In the genomic region with DNA sequence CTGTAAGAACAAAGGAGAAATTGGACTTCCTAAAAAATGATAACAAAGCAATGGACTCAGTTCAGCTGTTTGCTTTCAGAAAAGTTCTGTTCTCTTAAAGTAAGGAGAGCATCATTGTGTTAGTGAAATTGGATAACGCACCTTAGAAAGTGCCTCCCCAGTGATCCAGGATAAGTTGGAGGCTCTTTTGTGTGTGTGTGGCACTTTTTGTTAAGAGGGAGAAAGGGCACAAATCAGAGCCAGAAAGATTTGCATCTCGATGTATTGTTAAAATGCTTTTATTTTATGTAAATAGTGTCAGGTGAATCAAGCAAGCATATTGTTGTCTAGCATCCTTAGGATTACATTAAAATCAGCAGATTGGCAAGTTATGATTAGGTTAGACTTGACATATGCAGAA, we compare ENCODE assay signal across 9 cellular contexts. TPM values are rescaled to one million over a fixed set of nuclear protein-coding genes. Genes with fewer than 3 reads are reported as not detected.
DNase-seq lines count a peak whose midpoint lies in the region; ATAC-seq and TF ChIP-seq lines count a peak whose summit lies in the region.
"Had no signal": no experiment of that assay in that cellular context is flagged by ENCODE, and none has a peak within 500 bp of the region (broad histone marks: within the 10 kb centered on the region; RNA-seq: fewer than 3 reads in every experiment).

No MANE protein-coding gene starts in this region.

- intact Hi-C loops in activated CD8-positive, alpha-beta T cell treated with anti-CD3 and anti-CD28 coated beads for 36 hours (cut with micrococcal nuclease) = loop anchor here (10.0 kb wide), 1 partner anchor 231 kb away; a partner anchor contains a TSS
- intact Hi-C loops in right cardiac atrium (cut with DNase I) = loop anchor here in 2 of 4 donors (5.0 to 10.0 kb wide), 3 partner anchors 49 to 51 kb away; no protein-coding TSS in a partner anchor

- H3K27me3 Mint-ChIP-seq in activated CD8-positive, alpha-beta T cell treated with anti-CD3 and anti-CD28 coated beads for 36 hours = no peaks in the 10 kb centered on the region
- H3K27me3 Mint-ChIP-seq in activated CD8-positive, alpha-beta T cell treated with anti-CD3 and anti-CD28 coated beads, Interleukin-2, amount 10 ng/mL, durations not matched to agents 7 days and 5 days (ENCODE audit: low read depth) = no peaks in the 10 kb centered on the region
- no peaks in the 10 kb centered on the region; the same call in 1 of the 2 replicates for H3K27me3 Mint-ChIP-seq in WTC11 (ENCODE audit: low read depth)

- peaks cover 37% of the 10 kb centered on the region for H3K4me1 Mint-ChIP-seq in activated CD8-positive, alpha-beta T cell treated with anti-CD3 and anti-CD28 coated beads for 36 hours (ENCODE audit: low read depth)
- H3K4me1 Mint-ChIP-seq in activated CD8-positive, alpha-beta T cell treated with anti-CD3 and anti-CD28 coated beads, Interleukin-2, amount 10 ng/mL, durations not matched to agents 7 days and 5 days (ENCODE audit: low read depth) = peaks cover 32% of the 10 kb centered on the region
- peaks cover 23% of the 10 kb centered on the region for H3K4me1 Mint-ChIP-seq in WTC11
- peaks cover 26% of the 10 kb centered on the region for H3K4me1 Mint-ChIP-seq in stimulated activated effector memory CD8-positive, alpha-beta T cell treated with anti-CD3 and anti-CD28 coated beads, Interleukin-12 subunit alpha, Interleukin-12 subunit beta, amount 100 ng/mL, for 72 hours

- WGBS in right cardiac atrium = 54% methylated on average over 2 of the region's 2 CpGs

- POLR2A ChIA-PET in activated CD8-positive, alpha-beta T cell treated with anti-CD3 and anti-CD28 coated beads for 36 hours (lab: Charles Lee) = no interaction called here
- POLR2A ChIA-PET in activated CD8-positive, alpha-beta T cell treated with anti-CD3 and anti-CD28 coated beads, Interleukin-2, amount 10 ng/mL, durations not matched to agents 7 days and 5 days (lab: Charles Lee) = no interaction called here
- POLR2A ChIA-PET in WTC11 (lab: Charles Lee) = no interaction called here

- H3K9me3 ChIP-seq in right cardiac atrium (ENCODE audit: control insufficient read depth, low read length) = no peaks in the 10 kb centered on the region

- H3K36me3 Mint-ChIP-seq in activated CD8-positive, alpha-beta T cell treated with anti-CD3 and anti-CD28 coated beads for 36 hours (ENCODE audit: low read depth) = peaks cover 13% of the 10 kb centered on the region
- H3K36me3 Mint-ChIP-seq in activated CD8-positive, alpha-beta T cell treated with anti-CD3 and anti-CD28 coated beads, Interleukin-2, amount 10 ng/mL, durations not matched to agents 7 days and 5 days (ENCODE audit: low read depth) = peaks cover 16% of the 10 kb centered on the region
- H3K36me3 Mint-ChIP-seq in WTC11 = no peaks in the 10 kb centered on the region; the same call in 1 of the 2 replicates
- H3K36me3 Mint-ChIP-seq in stimulated activated effector memory CD8-positive, alpha-beta T cell treated with anti-CD3 and anti-CD28 coated beads, Interleukin-12 subunit alpha, Interleukin-12 subunit beta, amount 100 ng/mL, for 72 hours = peaks cover 13% of the 10 kb centered on the region

- no peak for DNase-seq in activated CD8-positive, alpha-beta T cell treated with anti-CD3 and anti-CD28 coated beads for 36 hours
- DNase-seq in activated CD8-positive, alpha-beta T cell treated with anti-CD3 and anti-CD28 coated beads, Interleukin-2, amount 10 ng/mL, durations not matched to agents 7 days and 5 days = no peak
- DNase-seq in WTC11 (ENCODE audit: low spot score) (no peak), right cardiac atrium (no peak), OCI-M2 (lab: John Stamatoyannopoulos, UW; ENCODE audit: unreplicated experiment) (no peak), RKO (ENCODE audit: low spot score) (no peak), iPS-NIHi7 (ENCODE audit: extremely low spot score) (no peak)
- no peak for DNase-seq in stimulated activated effector memory CD8-positive, alpha-beta T cell treated with anti-CD3 and anti-CD28 coated beads, Interleukin-12 subunit alpha, Interleukin-12 subunit beta, amount 100 ng/mL, for 72 hours (ENCODE audit: low spot score in 2 of 2)
- DNase-seq: SIG-M5 had no signal

- no peak for ATAC-seq in activated CD8-positive, alpha-beta T cell treated with anti-CD3 and anti-CD28 coated beads for 36 hours
- ATAC-seq in activated CD8-positive, alpha-beta T cell treated with anti-CD3 and anti-CD28 coated beads, Interleukin-2, amount 10 ng/mL, durations not matched to agents 7 days and 5 days = no peak
- ATAC-seq in WTC11 = no peak
- no peak for ATAC-seq in right cardiac atrium
- ATAC-seq in stimulated activated effector memory CD8-positive, alpha-beta T cell treated with anti-CD3 and anti-CD28 coated beads, Interleukin-12 subunit alpha, Interleukin-12 subunit beta, amount 100 ng/mL, for 72 hours = no peak

- H3K4me1 ChIP-seq in right cardiac atrium (ENCODE audit: control insufficient read depth, insufficient read depth, low read length) = no peaks in the 10 kb centered on the region

- CTCF ChIA-PET in activated CD8-positive, alpha-beta T cell treated with anti-CD3 and anti-CD28 coated beads for 36 hours (lab: Charles Lee) = interaction anchor here (1.6 kb wide), 1 partner anchor 33 kb away, joined by 5 read pairs; no protein-coding TSS in a partner anchor
- CTCF ChIA-PET in activated CD8-positive, alpha-beta T cell treated with anti-CD3 and anti-CD28 coated beads, Interleukin-2, amount 10 ng/mL, durations not matched to agents 7 days and 5 days (lab: Charles Lee) = interaction anchor here (0.9 to 1.9 kb wide), 2 partner anchors 79 to 230 kb away, joined by 3 to 4 read pairs; no protein-coding TSS in a partner anchor
- CTCF ChIA-PET in WTC11 (lab: Charles Lee) = no interaction called here

- no peak for TF ChIP-seq CTCF in activated CD8-positive, alpha-beta T cell treated with anti-CD3 and anti-CD28 coated beads for 36 hours (IDR thresholded peaks at IDR 0.05)
- no peak for TF ChIP-seq CTCF in WTC11 (IDR thresholded peaks at IDR 0.05)

- no peak overlapping the region for H3K27ac Mint-ChIP-seq in activated CD8-positive, alpha-beta T cell treated with anti-CD3 and anti-CD28 coated beads for 36 hours
- H3K27ac Mint-ChIP-seq in activated CD8-positive, alpha-beta T cell treated with anti-CD3 and anti-CD28 coated beads, Interleukin-2, amount 10 ng/mL, durations not matched to agents 7 days and 5 days = no peak overlapping the region
- no peak overlapping the region for H3K27ac Mint-ChIP-seq in WTC11
- no peak overlapping the region for H3K27ac Mint-ChIP-seq in stimulated activated effector memory CD8-positive, alpha-beta T cell treated with anti-CD3 and anti-CD28 coated beads, Interleukin-12 subunit alpha, Interleukin-12 subunit beta, amount 100 ng/mL, for 72 hours

- H3K9me3 Mint-ChIP-seq in activated CD8-positive, alpha-beta T cell treated with anti-CD3 and anti-CD28 coated beads for 36 hours = peaks cover 3% of the 10 kb centered on the region
- no peaks in the 10 kb centered on the region for H3K9me3 Mint-ChIP-seq in activated CD8-positive, alpha-beta T cell treated with anti-CD3 and anti-CD28 coated beads, Interleukin-2, amount 10 ng/mL, durations not matched to agents 7 days and 5 days (ENCODE audit: insufficient read depth)
- H3K9me3 Mint-ChIP-seq in WTC11 = peaks cover 7% of the 10 kb centered on the region
- no peaks in the 10 kb centered on the region for H3K9me3 Mint-ChIP-seq in stimulated activated effector memory CD8-positive, alpha-beta T cell treated with anti-CD3 and anti-CD28 coated beads, Interleukin-12 subunit alpha, Interleukin-12 subunit beta, amount 100 ng/mL, for 72 hours

- H3K27me3 ChIP-seq in right cardiac atrium (ENCODE audit: control insufficient read depth, insufficient read depth) = no peaks in the 10 kb centered on the region

- H3K4me3 Mint-ChIP-seq in activated CD8-positive, alpha-beta T cell treated with anti-CD3 and anti-CD28 coated beads for 36 hours = peak overlapping the region; percentile 51
- no peak overlapping the region for H3K4me3 Mint-ChIP-seq in activated CD8-positive, alpha-beta T cell treated with anti-CD3 and anti-CD28 coated beads, Interleukin-2, amount 10 ng/mL, durations not matched to agents 7 days and 5 days
- peak overlapping the region; percentile 97 for H3K4me3 Mint-ChIP-seq in WTC11
- peak overlapping the region; percentile 99 for H3K4me3 Mint-ChIP-seq in stimulated activated effector memory CD8-positive, alpha-beta T cell treated with anti-CD3 and anti-CD28 coated beads, Interleukin-12 subunit alpha, Interleukin-12 subunit beta, amount 100 ng/mL, for 72 hours

- H3K27ac ChIP-seq in right cardiac atrium (ENCODE audit: low read length) = no peak overlapping the region

- H3K4me3 ChIP-seq in right cardiac atrium (ENCODE audit: low read length) = peak overlapping the region; percentile 81

TF ChIP-seq in WTC11, 78 proteins besides CTCF, POLR2A, EP300 and RAD21 (continues in another document):
- TF ChIP-seq TP53 (CRISPR knock-in tag; IDR thresholded peaks at IDR 0.05) = no peak
- TF ChIP-seq, protein P1, sequence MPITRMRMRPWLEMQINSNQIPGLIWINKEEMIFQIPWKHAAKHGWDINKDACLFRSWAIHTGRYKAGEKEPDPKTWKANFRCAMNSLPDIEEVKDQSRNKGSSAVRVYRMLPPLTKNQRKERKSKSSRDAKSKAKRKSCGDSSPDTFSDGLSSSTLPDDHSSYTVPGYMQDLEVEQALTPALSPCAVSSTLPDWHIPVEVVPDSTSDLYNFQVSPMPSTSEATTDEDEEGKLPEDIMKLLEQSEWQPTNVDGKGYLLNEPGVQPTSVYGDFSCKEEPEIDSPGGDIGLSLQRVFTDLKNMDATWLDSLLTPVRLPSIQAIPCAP (CRISPR knock-in tag; IDR thresholded peaks at IDR 0.05) = no peak
- TF ChIP-seq, protein P2, sequence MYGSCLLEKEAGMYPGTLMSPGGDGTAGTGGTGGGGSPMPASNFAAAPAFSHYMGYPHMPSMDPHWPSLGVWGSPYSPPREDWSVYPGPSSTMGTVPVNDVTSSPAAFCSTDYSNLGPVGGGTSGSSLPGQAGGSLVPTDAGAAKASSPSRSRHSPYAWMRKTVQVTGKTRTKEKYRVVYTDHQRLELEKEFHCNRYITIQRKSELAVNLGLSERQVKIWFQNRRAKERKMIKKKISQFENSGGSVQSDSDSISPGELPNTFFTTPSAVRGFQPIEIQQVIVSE (CRISPR knock-in tag; IDR thresholded peaks at IDR 0.05; ENCODE audit: borderline replicate concordance) = no peak
- TF ChIP-seq SP1 (CRISPR knock-in tag; conservative IDR thresholded peaks at IDR 0.05) = no peak
- TF ChIP-seq JAZF1 (CRISPR knock-in tag; IDR thresholded peaks at IDR 0.05) = no peak

RNA-seq across cellular contexts. Expression of a gene that starts 2.1 kb away (rescaled TPM):
- total RNA-seq in activated CD8-positive, alpha-beta T cell treated with anti-CD3 and anti-CD28 coated beads for 36 hours = 10 to 100 TPM; 23.5 to 27.6 TPM
- total RNA-seq in activated CD8-positive, alpha-beta T cell treated with anti-CD3 and anti-CD28 coated beads, Interleukin-2, amount 10 ng/mL, durations not matched to agents 7 days and 5 days = 10 to 100 TPM; 18.1 to 19.3 TPM
- total RNA-seq in WTC11 (2021) = 37.6 to 47.2 TPM (median 41.7 TPM) in 3 replicates
- total RNA-seq in right cardiac atrium = 100 to 1,000 TPM in 1 of 4 donors, 10 to 100 TPM in 3; 59.1 to 160 (median 63.7) TPM
- polyA plus RNA-seq in right cardiac atrium = 19.5 TPM
